ENCODE assay signal across 8 cellular contexts in genomic region chr1:40185951-40186864, GRCh38. TPM values are rescaled to one million over a fixed set of nuclear protein-coding genes. Genes with fewer than 3 reads are reported as not detected.
A peak's percentile ranks its signal among the peaks of the same experiment; 100 is the strongest.
DNase-seq lines count a peak whose midpoint lies in the region; ATAC-seq and TF ChIP-seq lines count a peak whose summit lies in the region.

No MANE protein-coding gene starts in this region.

- peak overlapping the region in 1 of 11 experiments; percentile 26; a peak in 1 of 22 replicates for H3K27ac ChIP-seq in BLaER1 treated with 17β-estradiol and CSF1 and Interleukin-3, amounts not matched to agents 10 nM and 100 nM

- intact Hi-C loops in Calu3 (cut with micrococcal nuclease; ENCODE audit: unreplicated experiment): no loop called here

- peaks cover 62 to 100% (median 91%) of the 10 kb centered on the region in 11 experiments for H4K20me1 ChIP-seq in BLaER1 treated with 17β-estradiol and CSF1 and Interleukin-3, amounts not matched to agents 10 nM and 100 nM

- H3K27ac Mint-ChIP-seq in mesothelial cell of epicardium (peak overlapping the region; percentile 34), Calu3 (ENCODE audit: unreplicated experiment) (no peak overlapping the region)

- BruUV-seq in Calu3 (replicated peaks; lab: Mats Ljungman, UMichigan): no TSS peak

- H3K27me3 ChIP-seq in BLaER1 treated with 17β-estradiol and CSF1 and Interleukin-3, amounts not matched to agents 10 nM and 100 nM: no peaks in the 10 kb centered on the region

- H3K36me3 ChIP-seq in BLaER1 treated with 17β-estradiol and CSF1 and Interleukin-3, amounts not matched to agents 10 nM and 100 nM: peaks cover 24 to 42% (median 32%) of the 10 kb centered on the region in 11 experiments

- H3K27me3 Mint-ChIP-seq in mesothelial cell of epicardium (ENCODE audit: low read depth) (no peaks in the 10 kb centered on the region), Calu3 (ENCODE audit: unreplicated experiment) (no peaks in the 10 kb centered on the region)

- H3K9me3 Mint-ChIP-seq in mesothelial cell of epicardium (no peaks in the 10 kb centered on the region), Calu3 (ENCODE audit: low read depth, unreplicated experiment) (no peaks in the 10 kb centered on the region)

- peaks cover 0 to 62% (median 10%) of the 10 kb centered on the region in 10 experiments; a peak in 13 of 20 replicates for H3K4me1 ChIP-seq in BLaER1 treated with 17β-estradiol and CSF1 and Interleukin-3, amounts not matched to agents 10 nM and 100 nM

- H3K4me3 Mint-ChIP-seq in mesothelial cell of epicardium (no peak overlapping the region), Calu3 (ENCODE audit: low read depth, unreplicated experiment) (no peak overlapping the region)

- peak overlapping the region in 6 of 11 experiments; percentile 1 to 61 (median 30); a peak in 8 of 22 replicates for H3K4me2 ChIP-seq in BLaER1 treated with 17β-estradiol and CSF1 and Interleukin-3, amounts not matched to agents 10 nM and 100 nM

- H3K36me3 Mint-ChIP-seq in mesothelial cell of epicardium: peaks cover 6% of the 10 kb centered on the region
- no peaks in the 10 kb centered on the region for H3K36me3 Mint-ChIP-seq in Calu3 (ENCODE audit: insufficient read depth, unreplicated experiment)

- H3K4me3 ChIP-seq in BLaER1 treated with 17β-estradiol and CSF1 and Interleukin-3, amounts not matched to agents 10 nM and 100 nM: no peak overlapping the region

- H3K9me3 ChIP-seq in BLaER1 treated with 17β-estradiol and CSF1 and Interleukin-3, amounts not matched to agents 10 nM and 100 nM (replicated peaks in 1 of 11): no peaks in the 10 kb centered on the region

- peaks cover 20% of the 10 kb centered on the region for H3K4me1 Mint-ChIP-seq in mesothelial cell of epicardium
- peaks cover 22% of the 10 kb centered on the region for H3K4me1 Mint-ChIP-seq in Calu3 (ENCODE audit: low read depth, unreplicated experiment)

- TF ChIP-seq CTCF in mesothelial cell of epicardium (IDR thresholded peaks at IDR 0.05; ENCODE audit: unreplicated experiment) (no peak), Calu3 (IDR thresholded peaks at IDR 0.05; ENCODE audit: unreplicated experiment) (no peak)

- ATAC-seq in GM19452 (IDR thresholded peaks at IDR 0.05; ENCODE audit: unreplicated experiment) (peak; percentile 98), HG03439 (IDR thresholded peaks at IDR 0.05; ENCODE audit: unreplicated experiment) (peak; percentile 97)

- CTCF ChIA-PET in Calu3 (lab: Charles Lee): interaction anchor here (0.6 to 0.7 kb wide), 4 partner anchors 9 to 95 kb away, joined by 3 to 9 read pairs (median 6); partner anchors contain the start of gene RLF

- H3K9ac ChIP-seq in BLaER1 treated with 17β-estradiol and CSF1 and Interleukin-3, amounts not matched to agents 10 nM and 100 nM: no peak overlapping the region; a peak in 1 of 22 replicates

- peak; percentile 70 for DNase-seq in activated CD8-positive, alpha-beta memory T cell treated with anti-CD3 and anti-CD28 coated beads for 24 hours
- DNase-seq in mesothelial cell of epicardium (ENCODE audit: low spot score in 2 of 2, unreplicated experiment in 2 of 2) (no peak), Calu3 (no peak), HuH-7.5 (ENCODE audit: low spot score) (no peak), Kasumi-1 (lab: John Stamatoyannopoulos, UW) (no peak)

RNA-seq across cellular contexts. Expression of gene RLF, which starts 25.0 kb away (rescaled TPM):
- total RNA-seq in mesothelial cell of epicardium: 33.2 to 33.6 TPM (median 33.3 TPM) in 3 replicates
- 11.7 and 12.9 TPM in 2 replicates for total RNA-seq in Calu3 (2022)
